In genomic region chr4:6783111-6783981, GRCh38 we compare ENCODE assay signal across 8 cellular contexts. TPM values are rescaled to one million over a fixed set of nuclear protein-coding genes. Genes with fewer than 3 reads are reported as not detected.
DNase-seq lines count a peak whose midpoint lies in the region; ATAC-seq and TF ChIP-seq lines count a peak whose summit lies in the region.

No MANE protein-coding gene starts in this region.

- H3K4me1 ChIP-seq in adrenal gland (replicated peaks in 1 of 2) (peaks cover 6 to 32% of the 10 kb centered on the region in 2 donors), heart right ventricle (peaks cover 7 to 62% (median 55%) of the 10 kb centered on the region in 9 donors), upper lobe of left lung (peaks cover 12 to 34% (median 25%) of the 10 kb centered on the region in 4 donors)

- H3K36me3 ChIP-seq in adrenal gland (replicated peaks in 1 of 2), result no peaks in the 10 kb centered on the region
- peaks cover 0 to 11% (median 0%) of the 10 kb centered on the region in 9 donors for H3K36me3 ChIP-seq in heart right ventricle
- H3K36me3 ChIP-seq in upper lobe of left lung, result peaks cover 0 to 3% (median 0%) of the 10 kb centered on the region in 4 donors

- ATAC-seq in HG02588 (IDR thresholded peaks at IDR 0.05; ENCODE audit: unreplicated experiment) (peak; percentile 69), heart right ventricle (peak; percentile 86 to 90 (median 90)), upper lobe of left lung (ENCODE audit: low FRiP score in 2 of 2) (peak; percentile 91 to 94)

- TF ChIP-seq POLR2A in adrenal gland (IDR thresholded peaks at IDR 0.05) (peak; percentile 52 to 89), upper lobe of left lung (IDR thresholded peaks at IDR 0.05) (peak in 3 of 4 donors; percentile 51 to 85 (median 78))

- peak overlapping the region; percentile 88 to 99 (median 98) for H3K27ac ChIP-seq in adrenal gland
- H3K27ac ChIP-seq in heart right ventricle, result peak overlapping the region; percentile 92 to 100 (median 100)
- peak overlapping the region; percentile 98 to 100 (median 100) for H3K27ac ChIP-seq in upper lobe of left lung

- no peak for TF ChIP-seq EP300 in upper lobe of left lung (IDR thresholded peaks at IDR 0.05)

- H3K4me3 ChIP-seq in GM12875 (ENCODE audit: low read depth, low read length), result peak overlapping the region; percentile 95
- peak overlapping the region; percentile 27 to 96 (median 89) for H3K4me3 ChIP-seq in adrenal gland
- peak overlapping the region; percentile 89 to 100 (median 98) for H3K4me3 ChIP-seq in heart right ventricle
- peak overlapping the region; percentile 96 to 99 (median 98) for H3K4me3 ChIP-seq in upper lobe of left lung

- no peaks in the 10 kb centered on the region for H3K27me3 ChIP-seq in adrenal gland
- no peaks in the 10 kb centered on the region for H3K27me3 ChIP-seq in heart right ventricle
- no peaks in the 10 kb centered on the region for H3K27me3 ChIP-seq in upper lobe of left lung

- intact Hi-C loops in adrenal gland (cut with DNase I), result no loop called here
- intact Hi-C loops in heart right ventricle (cut with DNase I), result loop anchor here in 8 of 10 donors (2.0 to 10.0 kb wide), 7 partner anchors 66 to 299 kb away; partner anchors contain the start of genes BLOC1S4 (in 4 of the 8) and MRFAP1 (in 1 of the 8)
- intact Hi-C loops in posterior vena cava (cut with DNase I), result loop anchor here in 1 of 2 donors (5.0 to 10.0 kb wide), 2 partner anchors 61 kb away; no protein-coding TSS in a partner anchor

- 1 to 5% (median 2%) methylated on average over 8 to 91 of the region's 91 CpGs for WGBS in adrenal gland, 4 donors
- 1% methylated on average over 64 to 83 of the region's 91 CpGs for WGBS in heart right ventricle, 2 donors
- WGBS in upper lobe of left lung, 2 donors, result 4 to 6% methylated on average over 14 to 30 of the region's 91 CpGs

- H3K9me3 ChIP-seq in adrenal gland (replicated peaks in 1 of 3) (no peaks in the 10 kb centered on the region), heart right ventricle (no peaks in the 10 kb centered on the region), upper lobe of left lung (no peaks in the 10 kb centered on the region)

- TF ChIP-seq CTCF in GM12875 (IDR thresholded peaks at IDR 0.05; ENCODE audit: borderline replicate concordance, insufficient read depth, low read depth, low read length) (peak; percentile 20; the same call in 1 of the 2 replicates), adrenal gland (IDR thresholded peaks at IDR 0.05) (peak in 2 of 6 experiments; percentile 10 to 14), heart right ventricle (IDR thresholded peaks at IDR 0.05) (peak in 6 of 9 donors; percentile 18 to 56 (median 43)), upper lobe of left lung (IDR thresholded peaks at IDR 0.05) (no peak)

- peak; percentile 80 for DNase-seq in NCI-H1092 (lab: John Stamatoyannopoulos, UW)
- DNase-seq in T follicular helper cell (ENCODE audit: low read depth), result peak; percentile 83
- peak; percentile 89 to 95 (median 91) for DNase-seq in adrenal gland
- DNase-seq in heart right ventricle, result peak; percentile 91 to 92
- peak; percentile 97 for DNase-seq in posterior vena cava (ENCODE audit: low spot score)
- peak; percentile 92 to 99 for DNase-seq in upper lobe of left lung

RNA-seq across cellular contexts. Expression of gene KIAA0232, which starts 0.8 kb away (rescaled TPM):
- total RNA-seq in adrenal gland (10 to 100 TPM; 21.0 to 45.2 (median 28.1) TPM), heart right ventricle (10 to 100 TPM; 63.4 to 89.6 (median 73.5) TPM), posterior vena cava (10 to 100 TPM; 29.1 to 32.9 TPM), upper lobe of left lung (10 to 100 TPM; 22.6 to 45.0 (median 24.4) TPM)
- polyA plus RNA-seq in adrenal gland (10 to 100 TPM in 1 of 3 donors, 1 to 10 TPM in 2; 7.3 to 27.1 (median 8.3) TPM), heart right ventricle (10 to 100 TPM; 12.8 to 23.6 TPM)

Comparison
In these comparisons a context has a peak if more than half of its experiments do, and no peak if none do; other contexts are left out.
1. Peak in every context shown above with its lines: DNase-seq, ATAC-seq, H3K4me3 ChIP-seq and H3K27ac ChIP-seq.
2. CTCF ChIP-seq: peak in GM12875 (single experiment) and heart right ventricle (6 of 9); none in upper lobe of left lung (0 of 6).
3. intact Hi-C loops: an anchor here in heart right ventricle (2.0 to 10.0 kb wide); none called in adrenal gland.